Comparison of ENCODE assay signal across 12 cellular contexts in genomic region chr11:12112150-12112520, GRCh38. TPM values are rescaled to one million over a fixed set of nuclear protein-coding genes. Genes with fewer than 3 reads are reported as not detected.
DNase-seq lines count a peak whose midpoint lies in the region; ATAC-seq, FAIRE-seq and TF ChIP-seq lines count a peak whose summit lies in the region.
"Had no signal": no experiment of that assay in that cellular context is flagged by ENCODE, and none has a peak within 500 bp of the region (broad histone marks: within the 10 kb centered on the region; RNA-seq: fewer than 3 reads in every experiment).

No MANE protein-coding gene starts in this region.

- TF ChIP-seq EP300 in ovary (IDR thresholded peaks at IDR 0.05), result no peak

- H2BK15ac ChIP-seq in IMR-90 (ENCODE audit: low read depth, low read length), result no peak overlapping the region; the same call in 2 of the 3 replicates

- peak overlapping the region; percentile 49 for H3K23ac ChIP-seq in IMR-90 (ENCODE audit: low read depth, low read length)

- peaks cover 38% of the 10 kb centered on the region for H3K9me1 ChIP-seq in IMR-90 (ENCODE audit: insufficient read depth, low read length)

- H2AFZ ChIP-seq in IMR-90 (replicated peaks; ENCODE audit: low read length, poor library complexity), result no peak overlapping the region

- no peak for ATAC-seq in IMR-90 (ENCODE audit: low read depth)
- ATAC-seq in HG03469 (IDR thresholded peaks at IDR 0.05; ENCODE audit: unreplicated experiment), result no peak
- ATAC-seq: T-cell had no signal

- peak overlapping the region; percentile 78 for H2BK5ac ChIP-seq in IMR-90 (ENCODE audit: low read depth, low read length, poor library complexity, severe bottlenecking)

- TF ChIP-seq POLR2A in IMR-90 (IDR thresholded peaks at IDR 0.05; ENCODE audit: low read depth, low read length) (peak; percentile 17), ovary (IDR thresholded peaks at IDR 0.05) (no peak), GM12892 (IDR thresholded peaks at IDR 0.05; ENCODE audit: low read depth, low read length) (no peak)

- H2AK5ac ChIP-seq in IMR-90 (ENCODE audit: low read depth, low read length), result peak overlapping the region; percentile 30; the same call in 1 of the 2 replicates

- peak overlapping the region; percentile 57 for H3K18ac ChIP-seq in IMR-90 (ENCODE audit: low read depth, low read length)

- no peak overlapping the region for H2AK9ac ChIP-seq in IMR-90 (replicated peaks; ENCODE audit: low read depth, low read length, poor library complexity)

- DNase-seq in AG04450 (ENCODE audit: low read depth, low spot score) (no peak), IMR-90 (no peak), dorsolateral prefrontal cortex (no peak), ovary (no peak), occipital lobe (lab: John Stamatoyannopoulos, UW) (no peak), GM12892 (ENCODE audit: insufficient read length) (no peak), AG08396 (ENCODE audit: low spot score) (no peak)
- DNase-seq: activated T-cell treated with anti-CD3 and anti-CD28 coated beads, Interleukin-2, amount 50 U/mL, for 1 hour; DMS153; NCI-H774; T-cell had no signal

- peak overlapping the region; percentile 80 for H3K4ac ChIP-seq in IMR-90 (ENCODE audit: low read depth, low read length)

- peak overlapping the region; percentile 36; the same call in 1 of the 2 replicates for H2BK120ac ChIP-seq in IMR-90 (ENCODE audit: low read depth, low read length)

- H3K9ac ChIP-seq in IMR-90 (ENCODE audit: low read depth, low read length), result peak overlapping the region; percentile 91

- H4K91ac ChIP-seq in IMR-90 (ENCODE audit: insufficient read depth, low read depth, low read length), result peak overlapping the region; percentile 1; the same call in 1 of the 2 replicates

- no peak for TF ChIP-seq RAD21 in IMR-90 (IDR thresholded peaks at IDR 0.05; ENCODE audit: low read length)

- peak overlapping the region; percentile 2 to 62; a peak in 3 of 4 replicates for H4K8ac ChIP-seq in IMR-90 (ENCODE audit: low read depth in 2 of 2, low read length in 2 of 2)

- in situ Hi-C loops in IMR-90 (cut with MboI; ENCODE audit: low sequenced_read_pairs), result loop anchor here (10.0 kb wide), 1 partner anchor 123 kb away; no protein-coding TSS in a partner anchor

- peaks cover 8 to 64% of the 10 kb centered on the region in 2 experiments; a peak in 3 of 4 replicates for H3K79me1 ChIP-seq in IMR-90 (ENCODE audit: low read depth in 1 of 2, low read length in 2 of 2)

- H3K27me3 ChIP-seq in AG04450 (ENCODE audit: control insufficient read depth, insufficient read depth, low read length) (no peaks in the 10 kb centered on the region), IMR-90 (ENCODE audit: control insufficient read depth, insufficient read depth, low read length) (no peaks in the 10 kb centered on the region), dorsolateral prefrontal cortex (no peaks in the 10 kb centered on the region), ovary (no peaks in the 10 kb centered on the region)

- H3K36me3 ChIP-seq in IMR-90 (ENCODE audit: control insufficient read depth, insufficient read depth, low read length), result peaks cover 9% of the 10 kb centered on the region
- H3K36me3 ChIP-seq in ovary, result no peaks in the 10 kb centered on the region

- no peak for TF ChIP-seq CTCF in AG04450 (IDR thresholded peaks at IDR 0.05; ENCODE audit: low read depth, low read length)
- no peak for TF ChIP-seq CTCF in IMR-90 (conservative IDR thresholded peaks at IDR 0.05; ENCODE audit: low read depth, low read length)
- no peak for TF ChIP-seq CTCF in dorsolateral prefrontal cortex (IDR thresholded peaks at IDR 0.05 in 54 of 56, conservative IDR thresholded peaks at IDR 0.05 in 2 of 56; ENCODE audit: low read depth in 1 of 56, partially characterized antibody in 56 of 56)
- no peak for TF ChIP-seq CTCF in ovary (IDR thresholded peaks at IDR 0.05)

- H3K9me3 ChIP-seq in AG04450 (ENCODE audit: control insufficient read depth, insufficient read depth, low read length) (no peaks in the 10 kb centered on the region; the same call in 1 of the 2 replicates), IMR-90 (ENCODE audit: control insufficient read depth, insufficient read depth, low read length) (no peaks in the 10 kb centered on the region), ovary (no peaks in the 10 kb centered on the region)

- H3K4me2 ChIP-seq in IMR-90 (ENCODE audit: low read depth, low read length), result peak overlapping the region; percentile 91

- H4K20me1 ChIP-seq in IMR-90 (ENCODE audit: insufficient read depth, low read length), result peaks cover 22% of the 10 kb centered on the region; the same call in 1 of the 2 replicates

- intact Hi-C loops in IMR-90 (cut with micrococcal nuclease), result loop anchor here (5.0 kb wide), 1 partner anchor 170 kb away; no protein-coding TSS in a partner anchor
- intact Hi-C loops in dorsolateral prefrontal cortex (cut with DNase I), result loop anchor here in 1 of 2 donors (10.0 kb wide), 1 partner anchor 123 kb away; no protein-coding TSS in a partner anchor
- intact Hi-C loops in ovary (cut with DNase I), result loop anchor here in 2 of 4 donors (10.0 kb wide), 2 partner anchors 113 to 123 kb away; no protein-coding TSS in a partner anchor

- CTCF ChIA-PET in AG04450 (lab: Charles Lee) (no interaction called here), IMR-90 (lab: Yijun Ruan, JAX) (no interaction called here)

- H2BK20ac ChIP-seq in IMR-90 (ENCODE audit: low read depth, low read length), result peak overlapping the region; percentile 30; the same call in 1 of the 2 replicates

- H3K14ac ChIP-seq in IMR-90 (replicated peaks; ENCODE audit: low read depth, low read length), result peak overlapping the region; percentile 95

- 0 out of 2 replicates have a peak overlapping the region, but pooled peaks have one; percentile 16 for H3K56ac ChIP-seq in IMR-90 (ENCODE audit: extremely low read depth, insufficient read depth, low read length)

- BruUV-seq in IMR-90 (replicated peaks; lab: Mats Ljungman, UMichigan), result no TSS peak

- H3K27ac ChIP-seq in AG04450 (ENCODE audit: low read depth, low read length) (peak overlapping the region; percentile 57), IMR-90 (ENCODE audit: insufficient read depth, low read length) (peak overlapping the region; percentile 71), dorsolateral prefrontal cortex (peak overlapping the region in 38 of 59 donors; percentile 7 to 91 (median 80)), ovary (peak overlapping the region in 1 of 2 donors; percentile 66)

- H3K4me3 ChIP-seq in AG04450 (ENCODE audit: low read depth, low read length) (peak overlapping the region; percentile 94), IMR-90 (ENCODE audit: insufficient read depth, low read depth, low read length) (peak overlapping the region; percentile 80), dorsolateral prefrontal cortex (peak overlapping the region in 55 of 59 donors; percentile 64 to 90 (median 81)), ovary (peak overlapping the region; percentile 72)

- H3K4me1 ChIP-seq in IMR-90 (ENCODE audit: control insufficient read depth, insufficient read depth, low read length), result peaks cover 39% of the 10 kb centered on the region
- peaks cover 4% of the 10 kb centered on the region for H3K4me1 ChIP-seq in ovary (ENCODE audit: insufficient read depth)

- dilution Hi-C loops in IMR-90 (cut with HindIII; ENCODE audit: low sequenced_read_pairs, unreplicated experiment), result no loop called here

- peak overlapping the region; percentile 67 for H4K5ac ChIP-seq in IMR-90 (ENCODE audit: low read depth, low read length)

- WGBS in IMR-90 (ENCODE audit: extremely low coverage in 2 of 2, insufficient read length in 1 of 2), 2 experiments, result no CpG with 5 or more reads among the region's 1 CpG
- WGBS in ovary, 3 donors, result 91 to 100% (median 96%) methylated on average over 1 of the region's 1 CpG

- POLR2A ChIA-PET in AG04450 (lab: Yijun Ruan, JAX), result no interaction called here
- POLR2A ChIA-PET in IMR-90 (lab: Charles Lee; ENCODE audit: unreplicated experiment), result interaction anchor here (0.6 to 1.3 kb wide), 2 partner anchors 24 to 270 kb away, joined by 4 to 5 read pairs; partner anchors contain the start of gene USP47

- no peak for FAIRE-seq in GM12892 (lab: Jason Lieb, UNC)

TF ChIP-seq in IMR-90, 13 proteins besides CTCF, POLR2A, EP300 and RAD21 (continues in another document):
- TF ChIP-seq USF2 (IDR thresholded peaks at IDR 0.05; ENCODE audit: low read depth, low read length) (no peak), CEBPB (IDR thresholded peaks at IDR 0.05; ENCODE audit: low read depth, low read length) (no peak), RFX5 (IDR thresholded peaks at IDR 0.05; ENCODE audit: low read depth, low read length) (no peak), NFE2L2 (IDR thresholded peaks at IDR 0.05; ENCODE audit: low read depth, low read length) (no peak), BHLHE40 (IDR thresholded peaks at IDR 0.05; ENCODE audit: low read depth, low read length) (no peak), ELK1 (IDR thresholded peaks at IDR 0.05; ENCODE audit: borderline replicate concordance, low read depth, low read length) (no peak), RCOR1 (IDR thresholded peaks at IDR 0.05; ENCODE audit: insufficient replicate concordance, low read length) (no peak), CHD1 (IDR thresholded peaks at IDR 0.05; ENCODE audit: low read depth, low read length) (no peak)

RNA-seq across cellular contexts. Expression of gene MICAL2, which starts 1.7 kb away (rescaled TPM):
- polyA plus RNA-seq in AG04450 (2011; rRNA removed) (171 and 222 TPM in 2 replicates), IMR-90 (2012; rRNA removed) (141 and 170 TPM in 2 replicates), ovary (10 to 100 TPM; 10.7 to 73.6 TPM)
- 389 and 460 TPM in 2 replicates for polyA minus RNA-seq in AG04450 (2011; rRNA and poly(A)+ RNA removed)
- total RNA-seq in IMR-90 (2012; rRNA removed) (285 and 336 TPM in 2 replicates), dorsolateral prefrontal cortex (100 to 1,000 TPM; 104 to 402 (median 289) TPM), ovary (10 to 100 TPM; 11.0 to 68.5 (median 32.5) TPM), occipital lobe (28.2 TPM)
- polyA plus RNA-seq in IMR-90 (2012; cell fraction: cytosol; rRNA removed), result 63.9 and 84.9 TPM in 2 replicates
- polyA plus RNA-seq in IMR-90 (2012; cell fraction: nucleus; rRNA removed; ENCODE audit: low replicate concordance), result 109 and 162 TPM in 2 replicates
- polyA plus RNA-seq in GM12892 (2012; ENCODE audit: missing spikeins), result 1.1 TPM
